ENCODE assay signal across 21 cellular contexts in the genomic region with DNA sequence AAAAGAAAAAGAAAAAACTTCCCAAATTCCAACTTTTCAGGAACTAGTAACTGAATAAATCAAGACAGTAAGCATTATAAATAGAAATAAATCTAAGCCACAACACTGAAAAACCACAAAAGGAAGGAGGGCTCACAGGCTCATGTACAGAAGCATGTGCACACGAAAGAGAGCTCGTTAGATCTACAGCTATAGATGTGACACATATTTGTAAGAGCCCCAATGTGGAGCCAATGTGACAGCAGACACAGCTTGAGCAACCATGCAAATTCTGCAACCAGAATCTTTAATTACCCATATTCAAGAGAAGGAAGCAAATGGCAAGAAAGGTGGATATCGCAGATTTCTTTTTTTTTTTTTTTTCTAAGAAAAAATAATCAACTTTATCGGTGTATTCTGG.
DNase-seq lines count a peak whose midpoint lies in the region; ATAC-seq and TF ChIP-seq lines count a peak whose summit lies in the region.
"Had no signal": no experiment of that assay in that cellular context is flagged by ENCODE, and none has a peak within 500 bp of the region (broad histone marks: within the 10 kb centered on the region; RNA-seq: fewer than 3 reads in every experiment).

No MANE protein-coding gene starts in this region.

- H3K27ac ChIP-seq in BLaER1 (no peak overlapping the region), rectal smooth muscle tissue (ENCODE audit: low read depth, low read length) (peak overlapping the region; percentile 54), Karpas-422 (ENCODE audit: low read length) (no peak overlapping the region)
- H3K27ac ChIP-seq: HL-60, VCaP had no signal

- H3K4me2 ChIP-seq in BLaER1 (peak overlapping the region; percentile 70), Karpas-422 (ENCODE audit: low read depth, low read length, poor library complexity, severe bottlenecking) (no peak overlapping the region)

- H3K4me3 ChIP-seq in BLaER1 = no peak overlapping the region
- no peak overlapping the region for H3K4me3 ChIP-seq in rectal smooth muscle tissue (ENCODE audit: low read length)
- no peak overlapping the region for H3K4me3 ChIP-seq in mucosa of descending colon
- H3K4me3 ChIP-seq in Karpas-422 (ENCODE audit: low read length) = no peak overlapping the region

- H3K9ac ChIP-seq in BLaER1 (no peak overlapping the region), rectal smooth muscle tissue (ENCODE audit: low read length) (no peak overlapping the region), Karpas-422 (ENCODE audit: low read length) (no peak overlapping the region)

- TF ChIP-seq CTCF in glutamatergic neuron (IDR thresholded peaks at IDR 0.05; ENCODE audit: partially characterized antibody, unreplicated experiment) (no peak), mucosa of descending colon (IDR thresholded peaks at IDR 0.05) (no peak)

- peaks cover 40% of the 10 kb centered on the region for H3K4me1 ChIP-seq in BLaER1
- H3K4me1 ChIP-seq in rectal smooth muscle tissue (ENCODE audit: control insufficient read depth, insufficient read depth, low read length) = peaks cover 48% of the 10 kb centered on the region
- H3K4me1 ChIP-seq in mucosa of descending colon (ENCODE audit: low read depth) = peaks cover 15% of the 10 kb centered on the region
- no peaks in the 10 kb centered on the region for H3K4me1 ChIP-seq in Karpas-422 (ENCODE audit: low read length)

- DNase-seq in MV-4-11 (lab: John Stamatoyannopoulos, UW) = peak; percentile 29
- no peak for DNase-seq in glutamatergic neuron
- no peak for DNase-seq in mucosa of descending colon
- no peak for DNase-seq in Karpas-422
- DNase-seq: ACHN; activated CD8-positive, alpha-beta memory T cell treated with anti-CD3 and anti-CD28 coated beads, Interleukin-2, amount 50 U/mL, for 4 hours; C1 segment of cervical spinal cord; cerebellar nuclear complex; NCI-H446; stimulated activated CD4-positive, alpha-beta T cell treated with anti-CD3 and anti-CD28 coated beads, Interleukin-2, amount 100 ng/mL, for 48 hours; stimulated activated naive CD8-positive, alpha-beta T cell treated with anti-CD3 and anti-CD28 coated beads, Interleukin-15, Interleukin-2, amounts not matched to agents 100 U/mL and 50 U/mL, for 24 hours; T-helper 2 cell had no signal

- peaks cover 46% of the 10 kb centered on the region for H3K4me1 Mint-ChIP-seq in glutamatergic neuron (ENCODE audit: low read depth, unreplicated experiment)
- H3K4me1 Mint-ChIP-seq: activated T-helper 17 cell treated with anti-CD3 and anti-CD28 coated beads, Interleukin-2, amount 50 U/mL, for 72 hours had no signal

- H3K9me2 ChIP-seq in Karpas-422 (replicated peaks; ENCODE audit: insufficient read depth, low read length) = no peaks in the 10 kb centered on the region

- H3K27me3 Mint-ChIP-seq in glutamatergic neuron (ENCODE audit: unreplicated experiment) = peaks cover 4% of the 10 kb centered on the region

- no peaks in the 10 kb centered on the region for H3K79me2 ChIP-seq in Karpas-422 (ENCODE audit: low read length)

- H2AFZ ChIP-seq in Karpas-422 (ENCODE audit: low read length) = no peak overlapping the region

- H3K27ac Mint-ChIP-seq in glutamatergic neuron (ENCODE audit: unreplicated experiment) = peak overlapping the region; percentile 87
- H3K27ac Mint-ChIP-seq: activated naive CD4-positive, alpha-beta T cell treated with anti-CD3 and anti-CD28 coated beads, Interleukin-2, amount 50 U/mL, for 72 hours; activated T-helper 17 cell treated with anti-CD3 and anti-CD28 coated beads, Interleukin-2, amount 50 U/mL, for 72 hours; nephron progenitor cell had no signal

- intact Hi-C loops in mucosa of descending colon (cut with DNase I, micrococcal nuclease) = no loop called here

- H4K20me1 ChIP-seq in BLaER1 (no peaks in the 10 kb centered on the region), Karpas-422 (ENCODE audit: insufficient read depth, low read depth, low read length) (no peaks in the 10 kb centered on the region)

- ATAC-seq in mucosa of descending colon = no peak
- ATAC-seq in HG02642 (IDR thresholded peaks at IDR 0.05; ENCODE audit: poor library complexity, unreplicated experiment) = no peak
- no peak for ATAC-seq in HG02938 (IDR thresholded peaks at IDR 0.05; ENCODE audit: unreplicated experiment)
- ATAC-seq: activated naive CD4-positive, alpha-beta T cell treated with anti-CD3 and anti-CD28 coated beads, Interleukin-2, amount 50 U/mL, for 72 hours; activated T-helper 17 cell treated with anti-CD3 and anti-CD28 coated beads, Interleukin-2, amount 50 U/mL, for 72 hours; stimulated activated naive CD8-positive, alpha-beta T cell treated with anti-CD3 and anti-CD28 coated beads, Interleukin-15, Interleukin-2, amounts not matched to agents 100 U/mL and 50 U/mL, for 24 hours had no signal

- H3K27me3 ChIP-seq in BLaER1 (no peaks in the 10 kb centered on the region), rectal smooth muscle tissue (ENCODE audit: control insufficient read depth, insufficient read depth, low read length) (no peaks in the 10 kb centered on the region), Karpas-422 (ENCODE audit: low read length) (no peaks in the 10 kb centered on the region)

- no peaks in the 10 kb centered on the region for H3K36me3 ChIP-seq in BLaER1
- peaks cover 2% of the 10 kb centered on the region for H3K36me3 ChIP-seq in rectal smooth muscle tissue (ENCODE audit: control insufficient read depth, insufficient read depth, low read length)
- no peaks in the 10 kb centered on the region for H3K36me3 ChIP-seq in mucosa of descending colon (ENCODE audit: low read depth)
- no peaks in the 10 kb centered on the region for H3K36me3 ChIP-seq in Karpas-422 (ENCODE audit: insufficient read depth, low read length)

- H3K4me3 Mint-ChIP-seq in glutamatergic neuron (ENCODE audit: unreplicated experiment) = no peak overlapping the region
- H3K4me3 Mint-ChIP-seq: activated T-helper 17 cell treated with anti-CD3 and anti-CD28 coated beads, Interleukin-2, amount 50 U/mL, for 72 hours; nephron progenitor cell had no signal

- H3K9me3 ChIP-seq in BLaER1 = no peaks in the 10 kb centered on the region
- H3K9me3 ChIP-seq in mucosa of descending colon = no peaks in the 10 kb centered on the region
- no peaks in the 10 kb centered on the region for H3K9me3 ChIP-seq in Karpas-422 (ENCODE audit: low read length)

- H3K9me3 Mint-ChIP-seq in glutamatergic neuron (ENCODE audit: unreplicated experiment) = peaks cover 8% of the 10 kb centered on the region
- H3K9me3 Mint-ChIP-seq: activated naive CD4-positive, alpha-beta T cell treated with anti-CD3 and anti-CD28 coated beads, Interleukin-2, amount 50 U/mL, for 72 hours; activated T-helper 17 cell treated with anti-CD3 and anti-CD28 coated beads, Interleukin-2, amount 50 U/mL, for 72 hours; nephron progenitor cell had no signal

- H3K36me3 Mint-ChIP-seq in glutamatergic neuron (ENCODE audit: unreplicated experiment) = no peaks in the 10 kb centered on the region
- H3K36me3 Mint-ChIP-seq: activated naive CD4-positive, alpha-beta T cell treated with anti-CD3 and anti-CD28 coated beads, Interleukin-2, amount 50 U/mL, for 72 hours had no signal
